8 cellular contexts compared by ENCODE assay signal in genomic region chr2:196336715-196337617, GRCh38.
DNase-seq lines count a peak whose midpoint lies in the region; ATAC-seq and TF ChIP-seq lines count a peak whose summit lies in the region.

No MANE protein-coding gene starts in this region.

- CTCF ChIA-PET in BJ (lab: Yijun Ruan, JAX): interaction anchor here (0.6 to 6.2 kb wide), 33 partner anchors 8 to 418 kb away, joined by 3 to 96 read pairs (median 4); partner anchors contain the start of genes DNAH7 and STK17B

- intact Hi-C loops in adrenal gland (cut with DNase I) (no loop called here), upper lobe of right lung (cut with DNase I) (no loop called here)

- peak; percentile 66 for ATAC-seq in upper lobe of right lung
- no peak for ATAC-seq in HG03280 (IDR thresholded peaks at IDR 0.05; ENCODE audit: unreplicated experiment)

- no peak overlapping the region for H3K27ac ChIP-seq in adrenal gland
- no peak overlapping the region for H3K27ac ChIP-seq in upper lobe of right lung

- TF ChIP-seq POLR2A in adrenal gland (IDR thresholded peaks at IDR 0.05): no peak

- DNase-seq in BJ (ENCODE audit: low read depth) (no peak), GM19238 (ENCODE audit: insufficient read length, low spot score) (peak; percentile 3), NCI-H69 (lab: John Stamatoyannopoulos, UW) (peak; percentile 43), adrenal gland (peak in 1 of 7 donors; percentile 10), iris pigment epithelial cell (ENCODE audit: low read depth) (peak; percentile 43), upper lobe of right lung (no peak), NCI-H345 (lab: John Stamatoyannopoulos, UW) (no peak)

- H3K4me1 ChIP-seq in adrenal gland (replicated peaks in 1 of 2) (no peaks in the 10 kb centered on the region), upper lobe of right lung (no peaks in the 10 kb centered on the region)

- H3K4me3 ChIP-seq in BJ (ENCODE audit: low read depth, low read length) (no peak overlapping the region), adrenal gland (no peak overlapping the region), upper lobe of right lung (no peak overlapping the region)

- no peaks in the 10 kb centered on the region for H3K27me3 ChIP-seq in BJ (ENCODE audit: control insufficient read depth, insufficient read depth, low read length)
- H3K27me3 ChIP-seq in adrenal gland: no peaks in the 10 kb centered on the region
- H3K27me3 ChIP-seq in upper lobe of right lung: no peaks in the 10 kb centered on the region

- POLR2A ChIA-PET in BJ (lab: Charles Lee): no interaction called here

- WGBS in adrenal gland, 4 donors: 52 to 61% (median 56%) methylated on average over 6 of the region's 6 CpGs

- TF ChIP-seq CTCF in BJ (IDR thresholded peaks at IDR 0.05; ENCODE audit: insufficient read depth, low read depth, low read length) (peak; percentile 43; the same call in 1 of the 2 replicates), adrenal gland (IDR thresholded peaks at IDR 0.05) (peak in 5 of 6 experiments; percentile 17 to 60 (median 36)), upper lobe of right lung (IDR thresholded peaks at IDR 0.05) (peak; percentile 57)

- H3K36me3 ChIP-seq in BJ (ENCODE audit: control insufficient read depth, insufficient read depth, low read length) (no peaks in the 10 kb centered on the region), adrenal gland (replicated peaks in 1 of 2) (no peaks in the 10 kb centered on the region), upper lobe of right lung (no peaks in the 10 kb centered on the region)

- H3K9me3 ChIP-seq in adrenal gland (replicated peaks in 1 of 3) (no peaks in the 10 kb centered on the region), upper lobe of right lung (no peaks in the 10 kb centered on the region)

Comparison
In these comparisons a context has a peak if more than half of its experiments do, and no peak if none do; other contexts are left out.
1. DNase-seq: peak in GM19238 (single experiment), NCI-H69 (single experiment) and iris pigment epithelial cell (single experiment); none in BJ (single experiment), upper lobe of right lung (single experiment) and NCI-H345 (single experiment).
2. Peak in every context shown above with its lines, with median percentiles within 50 percentile points of each other: CTCF ChIP-seq.